1 cellular context compared by ENCODE assay signal in the genomic region with DNA sequence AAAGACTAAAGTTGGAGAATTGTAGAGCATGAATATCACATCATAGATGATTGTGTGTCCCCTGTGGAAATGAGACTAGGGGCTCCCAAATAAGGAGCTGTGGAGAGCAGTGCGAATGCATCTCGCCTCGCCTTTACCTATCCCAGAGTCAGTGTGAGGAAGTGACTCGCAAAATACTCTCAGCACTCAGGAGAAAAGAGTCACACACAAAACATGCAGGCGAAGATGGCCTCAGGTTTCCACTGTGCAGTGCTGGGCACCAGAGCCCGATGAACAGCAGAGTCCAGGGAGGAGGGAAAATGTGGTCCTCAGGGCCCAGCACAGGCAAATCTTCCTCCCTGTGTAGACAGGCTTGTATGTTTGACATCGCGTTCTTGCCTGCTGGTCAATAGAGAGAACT.
TF ChIP-seq lines count a peak whose summit lies in the region.

No MANE protein-coding gene starts in this region.

TF ChIP-seq in endothelial cell of umbilical vein, 7 proteins besides CTCF, POLR2A, EP300 and RAD21:
- TF ChIP-seq EZH2 (IDR thresholded peaks at IDR 0.05; ENCODE audit: borderline replicate concordance, low read depth, low read length, severe bottlenecking) (no peak), FOS (IDR thresholded peaks at IDR 0.05; ENCODE audit: borderline replicate concordance, insufficient read depth, low read length) (no peak), JUN (IDR thresholded peaks at IDR 0.05; ENCODE audit: borderline replicate concordance, insufficient read depth, insufficient read length, low read depth) (no peak), GATA2 (IDR thresholded peaks at IDR 0.05; ENCODE audit: insufficient read depth, insufficient read length, low read depth, low read length) (no peak), POLR2AphosphoS5 (IDR thresholded peaks at IDR 0.05; ENCODE audit: insufficient read depth, low read depth, low read length) (no peak), MYC (IDR thresholded peaks at IDR 0.05; ENCODE audit: low read depth, low read length) (no peak)
- TF ChIP-seq, protein P1, sequence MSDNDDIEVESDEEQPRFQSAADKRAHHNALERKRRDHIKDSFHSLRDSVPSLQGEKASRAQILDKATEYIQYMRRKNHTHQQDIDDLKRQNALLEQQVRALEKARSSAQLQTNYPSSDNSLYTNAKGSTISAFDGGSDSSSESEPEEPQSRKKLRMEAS (IDR thresholded peaks at IDR 0.05; ENCODE audit: insufficient read depth, insufficient read length): no peak
